18 cellular contexts compared by ENCODE assay signal in the genomic region with DNA sequence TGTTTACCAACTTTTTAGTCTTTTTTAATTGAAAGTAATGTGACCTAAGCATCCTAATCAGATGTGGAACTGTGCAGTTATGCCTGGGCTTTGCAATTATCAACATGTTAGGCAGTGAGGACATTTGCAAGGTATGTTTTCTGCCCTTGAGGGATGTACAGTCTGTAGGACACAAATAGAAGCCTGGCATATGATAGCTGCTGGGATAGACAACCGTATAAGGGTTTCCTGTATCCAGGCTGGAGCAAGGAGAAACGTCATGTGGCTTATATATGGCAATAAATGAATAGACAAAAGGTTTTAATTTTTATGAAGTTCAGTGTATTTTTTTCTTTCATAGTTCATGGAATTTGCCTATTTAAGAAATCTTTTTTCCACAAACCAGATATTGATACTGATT.
"Had no signal": no experiment of that assay in that cellular context is flagged by ENCODE, and none has a peak within 500 bp of the region (broad histone marks: within the 10 kb centered on the region; RNA-seq: fewer than 3 reads in every experiment).

No MANE protein-coding gene starts in this region.

- H3K4me3 ChIP-seq: esophagus squamous epithelium, heart left ventricle, neural progenitor cell, suprapubic skin, tibial nerve had no signal

- ATAC-seq: activated CD8-positive, alpha-beta T cell treated with anti-CD3 and anti-CD28 coated beads, Interleukin-2, amount 10 ng/mL, durations not matched to agents 7 days and 5 days; heart left ventricle; left colon; sciatic nerve; stimulated activated effector memory CD8-positive, alpha-beta T cell treated with anti-CD3 and anti-CD28 coated beads, Interleukin-12 subunit alpha, Interleukin-12 subunit beta, amount 100 ng/mL, for 72 hours; stimulated activated naive CD8-positive, alpha-beta T cell treated with anti-CD3 and anti-CD28 coated beads, Interleukin-15, amount 100 ng/mL, for 72 hours had no signal

- DNase-seq: activated CD4-positive, alpha-beta T cell treated with anti-CD3 and anti-CD28 coated beads for 1 hour; activated CD4-positive, alpha-beta T cell treated with anti-CD3 and anti-CD28 coated beads, Interleukin-2, amount 50 U/mL, for 1 hour; activated CD8-positive, alpha-beta T cell treated with anti-CD3 and anti-CD28 coated beads, Interleukin-2, amount 10 ng/mL, durations not matched to agents 7 days and 5 days; activated naive CD8-positive, alpha-beta T cell treated with anti-CD3 and anti-CD28 coated beads for 36 hours; effector memory CD4-positive, alpha-beta T cell; esophagus squamous epithelium; heart left ventricle; islet precursor cell; left colon; small intestine; stimulated activated CD4-positive, alpha-beta T cell treated with anti-CD3 and anti-CD28 coated beads, Interleukin-2, amount 100 ng/mL, for 24 hours; stimulated activated naive CD8-positive, alpha-beta T cell treated with anti-CD3 and anti-CD28 coated beads, Interleukin-15, amount 100 ng/mL, for 72 hours; T-helper 9 cell had no signal

- H3K27me3 ChIP-seq: esophagus squamous epithelium, heart left ventricle, neural progenitor cell, suprapubic skin, tibial nerve had no signal

- H3K36me3 ChIP-seq: suprapubic skin had no signal

- H2AFZ ChIP-seq: neural progenitor cell had no signal

- H3K27ac ChIP-seq: heart left ventricle, neural progenitor cell, suprapubic skin, tibial nerve had no signal

- H3K9me3 ChIP-seq: esophagus squamous epithelium, heart left ventricle, suprapubic skin, tibial nerve had no signal

- H3K4me2 ChIP-seq: neural progenitor cell had no signal
